17 cellular contexts compared by ENCODE assay signal in the genomic region with DNA sequence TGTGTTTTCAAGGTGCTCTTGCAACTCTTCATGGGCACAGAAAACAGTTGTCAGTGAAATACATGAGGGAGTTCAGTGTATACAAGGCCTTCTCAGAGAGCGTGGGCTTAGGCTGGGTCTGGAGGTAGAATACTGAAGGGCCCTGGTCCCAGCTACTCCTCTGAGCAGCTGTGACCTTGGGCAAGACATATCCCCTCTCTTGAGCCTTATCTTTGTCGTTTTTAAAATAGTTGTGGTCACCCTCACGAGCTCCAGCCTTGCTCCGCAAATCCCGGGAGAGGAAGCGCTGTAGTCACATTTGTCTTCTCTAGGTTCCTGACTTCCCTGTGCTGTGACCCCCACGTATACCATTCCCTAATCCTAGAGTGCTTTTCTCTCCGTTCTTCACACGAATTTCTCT. TPM values are rescaled to one million over a fixed set of nuclear protein-coding genes. Genes with fewer than 3 reads are reported as not detected.
DNase-seq lines count a peak whose midpoint lies in the region; ATAC-seq, FAIRE-seq and TF ChIP-seq lines count a peak whose summit lies in the region.
"Had no signal": no experiment of that assay in that cellular context is flagged by ENCODE, and none has a peak within 500 bp of the region (broad histone marks: within the 10 kb centered on the region; RNA-seq: fewer than 3 reads in every experiment).

No MANE protein-coding gene starts in this region.

- no peak overlapping the region for H2AFZ ChIP-seq in HepG2 (ENCODE audit: low read length)
- H2AFZ ChIP-seq: parathyroid adenoma had no signal

- WGBS in HepG2 (ENCODE audit: low lambda C conversion rate) = 28% methylated on average over 9 of the region's 9 CpGs
- WGBS in right lobe of liver (ENCODE audit: insufficient coverage, low coverage, low lambda C conversion rate, missing lambda C conversion rate) = 47% methylated on average over 8 of the region's 9 CpGs
- WGBS in stomach, 5 donors = 52 to 75% (median 66%) methylated on average over 9 of the region's 9 CpGs

- H3K27ac ChIP-seq in HepG2 (ENCODE audit: extremely low read length, insufficient read depth, low read length) (peak overlapping the region; percentile 14), right lobe of liver (no peak overlapping the region), stomach (no peak overlapping the region), dorsolateral prefrontal cortex (peak overlapping the region in 3 of 59 donors; percentile 1 to 15 (median 12))
- H3K27ac ChIP-seq: parathyroid adenoma had no signal

- ATAC-seq in HepG2 (no peak), right lobe of liver (no peak)

- H3K4me2 ChIP-seq in HepG2 (ENCODE audit: low read depth, low read length) = peak overlapping the region; percentile 89

- H3K9me3 ChIP-seq in HepG2 (ENCODE audit: low read length) (no peaks in the 10 kb centered on the region), right lobe of liver (no peaks in the 10 kb centered on the region), stomach (no peaks in the 10 kb centered on the region)
- H3K9me3 ChIP-seq: MG63 had no signal

- H4K20me1 ChIP-seq in HepG2 (ENCODE audit: insufficient read depth, low read length) = peaks cover 75% of the 10 kb centered on the region

- POLR2A ChIA-PET in HepG2 (lab: Yijun Ruan, JAX) = interaction anchor here (0.6 to 3.3 kb wide), 5 partner anchors 10 to 367 kb away, joined by 3 to 14 read pairs (median 3); partner anchors contain the start of gene WDR59

- intact Hi-C loops in HepG2 (cut with micrococcal nuclease; ENCODE audit: unreplicated experiment) (no loop called here), right lobe of liver (cut with DNase I) (no loop called here), stomach (cut with DNase I; ENCODE audit: low total_unique reads) (no loop called here), dorsolateral prefrontal cortex (cut with DNase I) (no loop called here)

- H3K27me3 ChIP-seq in HepG2 (ENCODE audit: control insufficient read depth in 1 of 2, insufficient read depth in 2 of 2, low read length in 2 of 2) = no peaks in the 10 kb centered on the region; a peak in 1 of 5 replicates
- H3K27me3 ChIP-seq in right lobe of liver = no peaks in the 10 kb centered on the region
- H3K27me3 ChIP-seq in stomach = no peaks in the 10 kb centered on the region
- no peaks in the 10 kb centered on the region for H3K27me3 ChIP-seq in dorsolateral prefrontal cortex
- H3K27me3 ChIP-seq: MG63 had no signal

- peaks cover 83% of the 10 kb centered on the region for H3K79me2 ChIP-seq in HepG2 (ENCODE audit: insufficient read depth, low read length)

- in situ Hi-C loops in HepG2 (cut with HindIII; ENCODE audit: extremely low pct_ligation_motif_present, low pct_unique_long_range_greater_than_20kb) = no loop called here

- CTCF ChIA-PET in HepG2 (lab: Yijun Ruan, JAX; ENCODE audit: low intra/inter-chr PET ratio, low total read pairs) = no interaction called here

- peaks cover 52% of the 10 kb centered on the region for H3K4me1 ChIP-seq in HepG2 (ENCODE audit: insufficient read depth, low read length)
- peaks cover 0 to 22% (median 3%) of the 10 kb centered on the region in 4 donors for H3K4me1 ChIP-seq in right lobe of liver
- H3K4me1 ChIP-seq in stomach = peaks cover 29 to 55% (median 45%) of the 10 kb centered on the region in 4 donors

- DNase-seq in HepG2 (ENCODE audit: low spot score) (peak; percentile 28), right lobe of liver (no peak), UCSD-AML1 (lab: John Stamatoyannopoulos, UW; ENCODE audit: unreplicated experiment) (peak; percentile 22), islet precursor cell (peak; percentile 75), stomach (no peak), dorsolateral prefrontal cortex (no peak), ureter (ENCODE audit: low spot score) (no peak), NCI-H2029 treated with DMSO at 0.1 percent for 48 hours (lab: John Stamatoyannopoulos, UW) (no peak)
- DNase-seq: activated CD4-positive, alpha-beta memory T cell treated with anti-CD3 and anti-CD28 coated beads, Interleukin-2, amount 10 ng/mL, durations not matched to agents 7 days and 5 days; Calu3; MG63; NCI-H526 treated with DMSO at 0.1 percent for 48 hours; RPMI8226; substantia nigra; T-helper 9 cell had no signal

- H3K4me3 ChIP-seq in HepG2 (replicated peaks in 1 of 3; ENCODE audit: insufficient read depth in 1 of 3, low read depth in 2 of 3, low read length in 3 of 3) = peak overlapping the region; percentile 6 to 80 (median 76); a peak in 5 of 6 replicates
- H3K4me3 ChIP-seq in right lobe of liver = no peak overlapping the region
- H3K4me3 ChIP-seq in stomach = no peak overlapping the region
- H3K4me3 ChIP-seq in dorsolateral prefrontal cortex = peak overlapping the region in 10 of 59 donors; percentile 3 to 98 (median 94)
- H3K4me3 ChIP-seq: MG63 had no signal

- peak overlapping the region; percentile 81 for H3K9ac ChIP-seq in HepG2 (ENCODE audit: insufficient read depth, low read depth, low read length)
- H3K9ac ChIP-seq: parathyroid adenoma had no signal

- TF ChIP-seq POLR2A in HepG2 (IDR thresholded peaks at IDR 0.05; ENCODE audit: insufficient read depth in 1 of 2, low read depth in 2 of 2, low read length in 2 of 2) (no peak), right lobe of liver (IDR thresholded peaks at IDR 0.05) (no peak), stomach (IDR thresholded peaks at IDR 0.05) (no peak)

- TF ChIP-seq EP300 in HepG2 (IDR thresholded peaks at IDR 0.05; ENCODE audit: low read depth in 2 of 2, low read length in 2 of 2) (no peak), HepG2 (CRISPR knock-in tag; IDR thresholded peaks at IDR 0.05; ENCODE audit: borderline replicate concordance) (no peak), stomach (IDR thresholded peaks at IDR 0.05) (no peak)

- no TSS peak for BruUV-seq in HepG2 (replicated peaks; lab: Mats Ljungman, UMichigan)

- H3K36me3 ChIP-seq in HepG2 (replicated peaks in 1 of 2; ENCODE audit: control insufficient read depth in 1 of 2, insufficient read depth in 2 of 2, low read length in 2 of 2) (peaks cover 5 to 10% of the 10 kb centered on the region in 2 experiments), right lobe of liver (no peaks in the 10 kb centered on the region), stomach (peaks cover 0 to 6% (median 2%) of the 10 kb centered on the region in 4 donors)
- H3K36me3 ChIP-seq: MG63 had no signal

- no peak for FAIRE-seq in HepG2 (lab: Jason Lieb, UNC)
- FAIRE-seq: GM18507 had no signal

- TF ChIP-seq CTCF in HepG2 (CRISPR knock-in tag; IDR thresholded peaks at IDR 0.05) (no peak), right lobe of liver (IDR thresholded peaks at IDR 0.05) (no peak), stomach (IDR thresholded peaks at IDR 0.05) (no peak), dorsolateral prefrontal cortex (IDR thresholded peaks at IDR 0.05 in 54 of 56, conservative IDR thresholded peaks at IDR 0.05 in 2 of 56; ENCODE audit: low read depth in 1 of 56, partially characterized antibody in 56 of 56) (no peak)

- no peak for TF ChIP-seq RAD21 in HepG2 (CRISPR knock-in tag; IDR thresholded peaks at IDR 0.05)

RNA-seq across cellular contexts. Expression of gene ZNRF1, which starts 3.6 kb away (rescaled TPM):
- total RNA-seq in HepG2 (2016; rRNA removed; fragmentation: Illumina TruSeq; extraction: Trizol) (32.3 and 43.9 TPM in 2 replicates), right lobe of liver (10 to 100 TPM; 10.2 to 18.8 (median 11.1) TPM), stomach (10 to 100 TPM in 4 of 5 donors, 1 to 10 TPM in 1; 8.8 to 40.1 (median 18.7) TPM), dorsolateral prefrontal cortex (10 to 100 TPM; 23.1 to 64.5 (median 38.6) TPM), ureter (50.0 TPM)
- 46.2 and 52.2 TPM in 2 replicates for total RNA-seq in HepG2 (2016; cell fraction: cytosol; rRNA removed; fragmentation: Illumina TruSeq; extraction: Trizol; ENCODE audit: low read depth)
- total RNA-seq in HepG2 (2016; cell fraction: insoluble cytoplasmic fraction; rRNA removed; fragmentation: Illumina TruSeq; extraction: Trizol) = 26.3 and 43.8 TPM in 2 replicates
- 73.9 and 84.0 TPM in 2 replicates for total RNA-seq in HepG2 (2016; cell fraction: membrane; rRNA removed; fragmentation: Illumina TruSeq; extraction: Trizol)
- 34.9 and 38.5 TPM in 2 replicates for total RNA-seq in HepG2 (2016; cell fraction: nucleus; rRNA removed; fragmentation: Illumina TruSeq; extraction: Trizol)
- polyA plus RNA-seq in HepG2 (2011; rRNA removed) (57.8 and 58.7 TPM in 2 replicates), stomach (10 to 100 TPM in 2 of 3 donors, 1 to 10 TPM in 1; 9.7 to 14.2 (median 13.8) TPM)
- 49.3 and 50.7 TPM in 2 replicates for polyA plus RNA-seq in HepG2 (2011; cell fraction: cytosol; rRNA removed)
- polyA plus RNA-seq in HepG2 (2011; cell fraction: nucleus; rRNA removed) = 53.8 and 60.6 TPM in 2 replicates
- 60.3 and 61.1 TPM in 2 replicates for polyA plus RNA-seq in HepG2 (2012)
- 58.2 and 74.1 TPM in 2 replicates for polyA plus RNA-seq in HepG2 (2016; cell fraction: cytosol; fragmentation: Illumina TruSeq; extraction: Trizol; ENCODE audit: low read depth)
- 57.0 and 68.2 TPM in 2 replicates for polyA plus RNA-seq in HepG2 (2016; cell fraction: insoluble cytoplasmic fraction; fragmentation: Illumina TruSeq; extraction: Trizol; ENCODE audit: low read depth)
- polyA plus RNA-seq in HepG2 (2016; cell fraction: membrane; fragmentation: Illumina TruSeq; extraction: Trizol; ENCODE audit: low read depth) = 93.8 and 103 TPM in 2 replicates
- 95.3 and 97.7 TPM in 2 replicates for polyA plus RNA-seq in HepG2 (2016; cell fraction: nucleus; fragmentation: Illumina TruSeq; extraction: Trizol; ENCODE audit: insufficient read depth, low read depth)
- 21.3 and 56.1 TPM in 2 replicates for polyA minus RNA-seq in HepG2 (2011; rRNA and poly(A)+ RNA removed; ENCODE audit: low replicate concordance)
- 36.5 and 37.9 TPM in 2 replicates for polyA minus RNA-seq in HepG2 (2011; cell fraction: cytosol; rRNA and poly(A)+ RNA removed)
- 56.4 and 57.4 TPM in 2 replicates for polyA minus RNA-seq in HepG2 (2011; cell fraction: nucleus; rRNA and poly(A)+ RNA removed)

RNA-seq across cellular contexts. Expression of gene WDR59, which starts 17.6 kb away (rescaled TPM):
- total RNA-seq in HepG2 (2016; rRNA removed; fragmentation: Illumina TruSeq; extraction: Trizol) = 59.6 and 65.2 TPM in 2 replicates
- total RNA-seq in HepG2 (2016; cell fraction: cytosol; rRNA removed; fragmentation: Illumina TruSeq; extraction: Trizol; ENCODE audit: low read depth) = 39.7 and 43.0 TPM in 2 replicates
- 53.3 and 75.1 TPM in 2 replicates for total RNA-seq in HepG2 (2016; cell fraction: insoluble cytoplasmic fraction; rRNA removed; fragmentation: Illumina TruSeq; extraction: Trizol)
- 30.0 and 33.1 TPM in 2 replicates for total RNA-seq in HepG2 (2016; cell fraction: membrane; rRNA removed; fragmentation: Illumina TruSeq; extraction: Trizol)
- total RNA-seq in HepG2 (2016; cell fraction: nucleus; rRNA removed; fragmentation: Illumina TruSeq; extraction: Trizol) = 99.3 and 116 TPM in 2 replicates
- polyA plus RNA-seq in HepG2 (2011; rRNA removed) = 305 and 306 TPM in 2 replicates
- polyA plus RNA-seq in HepG2 (2011; cell fraction: cytosol; rRNA removed) = 138 and 145 TPM in 2 replicates
- polyA plus RNA-seq in HepG2 (2011; cell fraction: nucleus; rRNA removed) = 679 and 865 TPM in 2 replicates
- 137 and 153 TPM in 2 replicates for polyA plus RNA-seq in HepG2 (2012)
- 19.6 and 23.0 TPM in 2 replicates for polyA plus RNA-seq in HepG2 (2016; cell fraction: cytosol; fragmentation: Illumina TruSeq; extraction: Trizol; ENCODE audit: low read depth)
- 81.5 and 84.5 TPM in 2 replicates for polyA plus RNA-seq in HepG2 (2016; cell fraction: insoluble cytoplasmic fraction; fragmentation: Illumina TruSeq; extraction: Trizol; ENCODE audit: low read depth)
- 29.2 and 35.3 TPM in 2 replicates for polyA plus RNA-seq in HepG2 (2016; cell fraction: membrane; fragmentation: Illumina TruSeq; extraction: Trizol; ENCODE audit: low read depth)
- polyA plus RNA-seq in HepG2 (2016; cell fraction: nucleus; fragmentation: Illumina TruSeq; extraction: Trizol; ENCODE audit: insufficient read depth, low read depth) = 510 and 518 TPM in 2 replicates
- polyA minus RNA-seq in HepG2 (2011; rRNA and poly(A)+ RNA removed; ENCODE audit: low replicate concordance) = 88.4 and 308 TPM in 2 replicates
- polyA minus RNA-seq in HepG2 (2011; cell fraction: cytosol; rRNA and poly(A)+ RNA removed) = 73.9 and 99.1 TPM in 2 replicates
- 316 and 324 TPM in 2 replicates for polyA minus RNA-seq in HepG2 (2011; cell fraction: nucleus; rRNA and poly(A)+ RNA removed)
- 10 to 100 TPM; 23.2 to 69.5 (median 48.3) TPM for total RNA-seq in right lobe of liver
- 100 to 1,000 TPM in 3 of 5 donors, 10 to 100 TPM in 2; 25.5 to 266 (median 105) TPM for total RNA-seq in stomach
- 10 to 100 TPM; 12.1 to 27.7 (median 22.8) TPM for polyA plus RNA-seq in stomach
- 100 to 1,000 TPM in 105 of 120 experiments, 10 to 100 TPM in 15; 77.6 to 183 (median 115) TPM for total RNA-seq in dorsolateral prefrontal cortex
- total RNA-seq in ureter = 111 TPM

Comparison
In these comparisons a context has a peak if more than half of its experiments do, and no peak if none do; other contexts are left out.
1. DNase-seq: peak in HepG2 (single experiment), UCSD-AML1 (single experiment) and islet precursor cell (single experiment); none in right lobe of liver (0 of 3), stomach (single experiment), dorsolateral prefrontal cortex (0 of 10), ureter (single experiment) and NCI-H2029 treated with DMSO at 0.1 percent for 48 hours (single experiment).
2. H3K4me3 ChIP-seq: peak in HepG2 (3 of 3); none in right lobe of liver (0 of 3) and stomach (0 of 4).